ENCODE assay signal across 22 cellular contexts in the genomic region with DNA sequence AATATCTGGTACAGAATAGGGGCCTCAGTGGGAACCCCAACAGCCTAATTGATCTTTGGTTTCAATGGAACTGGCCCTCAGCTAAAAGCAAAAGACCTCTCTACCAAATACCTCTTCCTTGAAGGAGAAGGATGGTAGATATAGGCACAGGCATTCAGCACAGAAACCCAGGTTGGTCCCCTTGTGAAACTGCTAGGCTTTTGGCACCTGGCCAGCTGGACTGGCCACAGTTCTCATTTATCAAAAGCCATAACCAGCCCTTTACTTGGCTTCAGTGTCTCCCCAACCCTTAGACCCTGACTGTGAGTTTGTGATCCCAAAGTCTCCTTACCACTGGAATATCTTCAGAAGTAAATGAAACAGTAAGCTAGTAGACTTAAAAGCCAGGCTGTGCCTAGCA.
A peak's percentile ranks its signal among the peaks of the same experiment; 100 is the strongest.
DNase-seq lines count a peak whose midpoint lies in the region; ATAC-seq and TF ChIP-seq lines count a peak whose summit lies in the region.
"Had no signal": no experiment of that assay in that cellular context is flagged by ENCODE, and none has a peak within 500 bp of the region (broad histone marks: within the 10 kb centered on the region; RNA-seq: fewer than 3 reads in every experiment).

No MANE protein-coding gene starts in this region.

- H2AFZ ChIP-seq in mammary epithelial cell (ENCODE audit: low read depth, low read length) = no peak overlapping the region

- intact Hi-C loops in MCF 10A (cut with micrococcal nuclease) (no loop called here), mammary epithelial cell (cut with micrococcal nuclease) (no loop called here)

- POLR2A ChIA-PET in MCF 10A (lab: Yijun Ruan, JAX) = no interaction called here

- no peaks in the 10 kb centered on the region for H3K9me3 ChIP-seq in mammary epithelial cell (replicated peaks; ENCODE audit: insufficient read depth, low read length)
- H3K9me3 ChIP-seq: Caco-2, SJCRH30 had no signal

- BruUV-seq in MCF 10A (replicated peaks; lab: Mats Ljungman, UMichigan) (no TSS peak), mammary epithelial cell (replicated peaks; lab: Mats Ljungman, UMichigan) (no TSS peak)

- no peak overlapping the region for H3K4me2 ChIP-seq in mammary epithelial cell (ENCODE audit: insufficient read depth, low read depth, low read length)

- no peaks in the 10 kb centered on the region for H3K79me2 ChIP-seq in mammary epithelial cell (ENCODE audit: insufficient read depth, low read length)

- H3K27me3 ChIP-seq in mammary epithelial cell (ENCODE audit: insufficient read depth, low read length) = no peaks in the 10 kb centered on the region
- no peaks in the 10 kb centered on the region for H3K27me3 ChIP-seq in H7 (ENCODE audit: control insufficient read depth, insufficient read depth, low read length)
- H3K27me3 ChIP-seq: SJCRH30 had no signal

- H3K27me3 Mint-ChIP-seq in MCF 10A (ENCODE audit: insufficient read depth, unreplicated experiment) = no peaks in the 10 kb centered on the region

- no peaks in the 10 kb centered on the region for H3K9me3 Mint-ChIP-seq in MCF 10A (ENCODE audit: unreplicated experiment)

- peak; percentile 34 for DNase-seq in DMS53 (lab: John Stamatoyannopoulos, UW)
- DNase-seq in DMS53 treated with DMSO at 0.1 percent for 48 hours (lab: John Stamatoyannopoulos, UW; ENCODE audit: unreplicated experiment) = no peak
- DNase-seq in MCF 10A (ENCODE audit: unreplicated experiment) = peak; percentile 13
- DNase-seq in mammary epithelial cell = no peak
- DNase-seq in amniotic epithelial cell (ENCODE audit: low read depth) = peak; percentile 4
- DNase-seq in activated CD4-positive, alpha-beta T cell treated with anti-CD3 and anti-CD28 coated beads for 4 hours = no peak
- DNase-seq in H7 = no peak
- DNase-seq: AML-193, Caco-2, DMS153, GOT3, KG1, NCI-H1694 treated with DMSO at 0.1 percent for 48 hours, NCI-H2171 treated with DMSO at 0.1 percent for 48 hours, NCI-H446, NCI-H526 treated with DMSO at 0.1 percent for 48 hours, T1000 had no signal

- H3K4me3 Mint-ChIP-seq in MCF 10A (ENCODE audit: unreplicated experiment) = no peak overlapping the region
- H3K4me3 Mint-ChIP-seq: CD14-positive monocyte had no signal

- no peak overlapping the region for H3K27ac ChIP-seq in mammary epithelial cell (ENCODE audit: insufficient read depth, low read depth, low read length)
- H3K27ac ChIP-seq: 22Rv1, SJCRH30 had no signal

- H3K4me1 Mint-ChIP-seq in MCF 10A (ENCODE audit: insufficient read depth, unreplicated experiment) = peaks cover 6% of the 10 kb centered on the region

- no peak overlapping the region for H3K27ac Mint-ChIP-seq in MCF 10A (ENCODE audit: low read depth, unreplicated experiment)
- H3K27ac Mint-ChIP-seq: CD14-positive monocyte had no signal

- dilution Hi-C loops in mammary epithelial cell (cut with HindIII; ENCODE audit: low sequenced_read_pairs) = no loop called here

- H3K36me3 ChIP-seq in mammary epithelial cell (ENCODE audit: insufficient read depth, low read length) (no peaks in the 10 kb centered on the region), H7 (replicated peaks; ENCODE audit: control insufficient read depth, insufficient read depth, low read length) (no peaks in the 10 kb centered on the region)
- H3K36me3 ChIP-seq: SJCRH30 had no signal

- H3K9ac ChIP-seq in mammary epithelial cell (ENCODE audit: insufficient read depth, low read length) = no peak overlapping the region

- H3K36me3 Mint-ChIP-seq in MCF 10A (ENCODE audit: insufficient read depth, unreplicated experiment) = no peaks in the 10 kb centered on the region
- H3K36me3 Mint-ChIP-seq: CD14-positive monocyte had no signal

- TF ChIP-seq CTCF in MCF 10A (IDR thresholded peaks at IDR 0.05; ENCODE audit: unreplicated experiment) = no peak
- TF ChIP-seq CTCF in mammary epithelial cell (conservative IDR thresholded peaks at IDR 0.05 in 1 of 2, IDR thresholded peaks at IDR 0.05 in 1 of 2; ENCODE audit: extremely low read depth in 1 of 2, insufficient read depth in 1 of 2, low read depth in 1 of 2, low read length in 2 of 2) = no peak

- H3K4me1 ChIP-seq in mammary epithelial cell (ENCODE audit: insufficient read depth, low read length) = no peaks in the 10 kb centered on the region
- H3K4me1 ChIP-seq: Caco-2, SJCRH30 had no signal

- in situ Hi-C loops in mammary epithelial cell (cut with MboI; ENCODE audit: low sequenced_read_pairs in 2 of 2) = no loop called here

- no peak overlapping the region for H3K4me3 ChIP-seq in mammary epithelial cell (replicated peaks in 1 of 3; ENCODE audit: insufficient read depth in 1 of 3, low read depth in 2 of 3, low read length in 3 of 3)
- no peak overlapping the region for H3K4me3 ChIP-seq in H7 (ENCODE audit: insufficient read depth, low read depth, low read length)
- H3K4me3 ChIP-seq: SJCRH30 had no signal

- CTCF ChIA-PET in MCF 10A (lab: Yijun Ruan, JAX) (interaction anchor here (0.6 kb wide), 1 partner anchor 164 kb away, joined by 3 read pairs; no protein-coding TSS in a partner anchor), mammary epithelial cell (lab: Charles Lee; ENCODE audit: low non-redundant PET) (no interaction called here)

- ATAC-seq in HG03045 (IDR thresholded peaks at IDR 0.05; ENCODE audit: unreplicated experiment) = no peak
- ATAC-seq: HepG2 had no signal

- H4K20me1 ChIP-seq in mammary epithelial cell (ENCODE audit: insufficient read depth, low read length) = no peaks in the 10 kb centered on the region

Comparison
In these comparisons a context has a peak if more than half of its experiments do, and no peak if none do; other contexts are left out.
1. DNase-seq: peak in DMS53 (single experiment), MCF 10A (single experiment) and amniotic epithelial cell (single experiment); none in DMS53 treated with DMSO at 0.1 percent for 48 hours (single experiment), mammary epithelial cell (single experiment), activated CD4-positive, alpha-beta T cell treated with anti-CD3 and anti-CD28 coated beads for 4 hours (0 of 2) and H7 (single experiment).